In genomic region chr15:66310786-66311185, GRCh38 we compare ENCODE assay signal across 31 cellular contexts. TPM values are rescaled to one million over a fixed set of nuclear protein-coding genes. Genes with fewer than 3 reads are reported as not detected.
"Had no signal": no experiment of that assay in that cellular context is flagged by ENCODE, and none has a peak within 500 bp of the region (broad histone marks: within the 10 kb centered on the region; RNA-seq: fewer than 3 reads in every experiment).

No MANE protein-coding gene starts in this region.

- H3K9me3 ChIP-seq: colonic mucosa, esophagus muscularis mucosa, gastroesophageal sphincter, heart left ventricle, ovary, psoas muscle, stomach, tibial nerve, upper lobe of left lung, uterus had no signal

- H3K4me3 Mint-ChIP-seq: memory B cell; naive thymus-derived CD8-positive, alpha-beta T cell; nephron progenitor cell had no signal

- DNase-seq: colonic mucosa; dermis blood vessel endothelial cell; effector memory CD4-positive, alpha-beta T cell; foreskin keratinocyte; heart left ventricle; kidney; naive thymus-derived CD8-positive, alpha-beta T cell; nephron progenitor cell; nucleus accumbens; ovary; posterior cingulate gyrus; psoas muscle; right cardiac atrium; stimulated activated CD4-positive, alpha-beta T cell treated with anti-CD3 and anti-CD28 coated beads, Interleukin-15, amount 100 ng/mL, for 24 hours; stimulated activated CD4-positive, alpha-beta T cell treated with anti-CD3 and anti-CD28 coated beads, Interleukin-2, amount 100 ng/mL, for 48 hours; stimulated activated naive CD4-positive, alpha-beta T cell treated with Interleukin-2 at 50 U/mL for 16 hours; stomach; upper lobe of left lung; uterus had no signal

- H3K27ac Mint-ChIP-seq: memory B cell had no signal

- H3K27me3 Mint-ChIP-seq: memory B cell; naive thymus-derived CD8-positive, alpha-beta T cell had no signal

- H3K27ac ChIP-seq: colonic mucosa, esophagus muscularis mucosa, foreskin keratinocyte, gastroesophageal sphincter, heart left ventricle, hepatocyte, ovary, psoas muscle, skin epidermis, stomach, tibial nerve, upper lobe of left lung, uterus had no signal

- ATAC-seq: foreskin keratinocyte; gastroesophageal sphincter; heart left ventricle; left lobe of liver; naive thymus-derived CD8-positive, alpha-beta T cell; psoas muscle; right cardiac atrium had no signal

- H3K4me1 Mint-ChIP-seq: memory B cell, nephron progenitor cell had no signal

- H3K9me3 Mint-ChIP-seq: memory B cell; naive thymus-derived CD8-positive, alpha-beta T cell; nephron progenitor cell had no signal

- H3K4me3 ChIP-seq: colonic mucosa, esophagus muscularis mucosa, gastroesophageal sphincter, heart left ventricle, hepatocyte, lung, ovary, psoas muscle, skin epidermis, stomach, tibial nerve, upper lobe of left lung, uterus had no signal

RNA-seq across cellular contexts. Expression of gene MEGF11, which starts 57.2 kb away (rescaled TPM):
- total RNA-seq: chondrocyte; colonic mucosa; dermis blood vessel endothelial cell; endothelial cell of umbilical vein; foreskin keratinocyte; heart left ventricle; left lobe of liver; myocyte; naive thymus-derived CD8-positive, alpha-beta T cell; psoas muscle; subcutaneous adipose tissue had no signal
